In genomic region chr17:40097087-40097486, GRCh38 we compare ENCODE assay signal across 10 cellular contexts. TPM values are rescaled to one million over a fixed set of nuclear protein-coding genes. Genes with fewer than 3 reads are reported as not detected.
A peak's percentile ranks its signal among the peaks of the same experiment; 100 is the strongest.
DNase-seq lines count a peak whose midpoint lies in the region; ATAC-seq and TF ChIP-seq lines count a peak whose summit lies in the region.
"Had no signal": no experiment of that assay in that cellular context is flagged by ENCODE, and none has a peak within 500 bp of the region (broad histone marks: within the 10 kb centered on the region; RNA-seq: fewer than 3 reads in every experiment).

No MANE protein-coding gene starts in this region.

- no peak overlapping the region for H2AFZ ChIP-seq in mammary epithelial cell (ENCODE audit: low read depth, low read length)

- DNase-seq in breast epithelium (ENCODE audit: low spot score in 2 of 2): no peak
- DNase-seq in mammary epithelial cell: no peak
- no peak for DNase-seq in transverse colon
- DNase-seq in NCI-H1417 treated with DMSO at 0.1 percent for 48 hours (lab: John Stamatoyannopoulos, UW): no peak
- DNase-seq: NCI-H146, SHP77 had no signal

- H3K27ac Mint-ChIP-seq in brain: peak overlapping the region in 4 of 5 experiments; percentile 45 to 98 (median 82)

- CTCF ChIA-PET in mammary epithelial cell (lab: Charles Lee; ENCODE audit: low non-redundant PET): no interaction called here

- BruUV-seq in mammary epithelial cell (replicated peaks; lab: Mats Ljungman, UMichigan): no TSS peak

- H3K27ac ChIP-seq in breast epithelium (peak overlapping the region; percentile 95 to 99), mammary epithelial cell (ENCODE audit: insufficient read depth, low read depth, low read length) (no peak overlapping the region), muscle layer of duodenum (ENCODE audit: low read length) (peak overlapping the region; percentile 99), transverse colon (peak overlapping the region; percentile 93 to 99 (median 96))

- H3K4me1 ChIP-seq in breast epithelium: peaks cover 29 to 35% of the 10 kb centered on the region in 2 donors
- peaks cover 35% of the 10 kb centered on the region for H3K4me1 ChIP-seq in mammary epithelial cell (ENCODE audit: insufficient read depth, low read length)
- peaks cover 37 to 71% of the 10 kb centered on the region in 2 donors for H3K4me1 ChIP-seq in muscle layer of duodenum (ENCODE audit: control insufficient read depth in 1 of 2, insufficient read depth in 2 of 2, low read length in 2 of 2)
- H3K4me1 ChIP-seq in transverse colon: peaks cover 60 to 83% (median 69%) of the 10 kb centered on the region in 4 donors

- in situ Hi-C loops in mammary epithelial cell (cut with MboI; ENCODE audit: low sequenced_read_pairs in 2 of 2) (no loop called here), transverse colon (cut with MboI; ENCODE audit: low pct_ligation_motif_present in 1 of 4, low pct_unique_long_range_greater_than_20kb in 1 of 4, low sequenced_read_pairs in 3 of 4) (no loop called here)

- no peak for TF ChIP-seq EP300 in transverse colon (IDR thresholded peaks at IDR 0.05; ENCODE audit: low read depth)

- peak overlapping the region in 2 of 3 donors; percentile 80 to 84 for H3K4me3 ChIP-seq in breast epithelium
- no peak overlapping the region for H3K4me3 ChIP-seq in mammary epithelial cell (replicated peaks in 1 of 3; ENCODE audit: insufficient read depth in 1 of 3, low read depth in 2 of 3, low read length in 3 of 3)
- H3K4me3 ChIP-seq in muscle layer of duodenum (ENCODE audit: low read depth in 1 of 2, low read length in 2 of 2): peak overlapping the region; percentile 64 to 95
- H3K4me3 ChIP-seq in transverse colon: peak overlapping the region in 1 of 4 donors; percentile 68

- H3K9me3 ChIP-seq in breast epithelium: no peaks in the 10 kb centered on the region
- no peaks in the 10 kb centered on the region for H3K9me3 ChIP-seq in mammary epithelial cell (replicated peaks; ENCODE audit: insufficient read depth, low read length)
- no peaks in the 10 kb centered on the region for H3K9me3 ChIP-seq in muscle layer of duodenum (ENCODE audit: control insufficient read depth in 1 of 2, low read length in 2 of 2)
- no peaks in the 10 kb centered on the region for H3K9me3 ChIP-seq in transverse colon

- H3K4me3 Mint-ChIP-seq in brain: peak overlapping the region; percentile 31 to 92 (median 56)

- no peak overlapping the region for H3K4me2 ChIP-seq in mammary epithelial cell (ENCODE audit: insufficient read depth, low read depth, low read length)

- TF ChIP-seq POLR2A in breast epithelium (IDR thresholded peaks at IDR 0.05) (no peak), transverse colon (IDR thresholded peaks at IDR 0.05) (no peak), GM18505 (IDR thresholded peaks at IDR 0.05; ENCODE audit: borderline replicate concordance, extremely low read depth, insufficient read depth, insufficient read length) (no peak)

- dilution Hi-C loops in mammary epithelial cell (cut with HindIII; ENCODE audit: low sequenced_read_pairs): no loop called here

- H3K27me3 Mint-ChIP-seq in brain: peaks cover 13% of the 10 kb centered on the region

- no peak for TF ChIP-seq CTCF in breast epithelium (IDR thresholded peaks at IDR 0.05)
- TF ChIP-seq CTCF in mammary epithelial cell (conservative IDR thresholded peaks at IDR 0.05 in 1 of 2, IDR thresholded peaks at IDR 0.05 in 1 of 2; ENCODE audit: extremely low read depth in 1 of 2, insufficient read depth in 1 of 2, low read depth in 1 of 2, low read length in 2 of 2): no peak
- TF ChIP-seq CTCF in brain (conservative IDR thresholded peaks at IDR 0.05): no peak
- no peak for TF ChIP-seq CTCF in transverse colon (IDR thresholded peaks at IDR 0.05)

- ATAC-seq in GM18505 (IDR thresholded peaks at IDR 0.05; ENCODE audit: unreplicated experiment): no peak
- no peak for ATAC-seq in GM18498 (IDR thresholded peaks at IDR 0.05; ENCODE audit: unreplicated experiment)

- H3K79me2 ChIP-seq in mammary epithelial cell (ENCODE audit: insufficient read depth, low read length): peaks cover 36% of the 10 kb centered on the region

- no peaks in the 10 kb centered on the region for H4K20me1 ChIP-seq in mammary epithelial cell (ENCODE audit: insufficient read depth, low read length)

- H3K27me3 ChIP-seq in breast epithelium (no peaks in the 10 kb centered on the region), mammary epithelial cell (ENCODE audit: insufficient read depth, low read length) (no peaks in the 10 kb centered on the region), muscle layer of duodenum (ENCODE audit: low read depth, low read length) (no peaks in the 10 kb centered on the region), transverse colon (no peaks in the 10 kb centered on the region)

- intact Hi-C loops in breast epithelium (cut with DNase I; ENCODE audit: low total_unique reads): no loop called here
- intact Hi-C loops in mammary epithelial cell (cut with micrococcal nuclease): loop anchor here (5.0 kb wide), 1 partner anchor 35 kb away; the partner anchor contains the start of gene THRA
- intact Hi-C loops in transverse colon (cut with DNase I; ENCODE audit: low total_unique reads): no loop called here

- WGBS in mammary epithelial cell (ENCODE audit: low coverage, missing lambda C conversion rate): 97% methylated on average over 9 of the region's 10 CpGs
- WGBS in transverse colon (ENCODE audit: low coverage in 1 of 2), 2 donors: 78 to 100% methylated on average over 4 to 10 of the region's 10 CpGs

- H3K36me3 Mint-ChIP-seq in brain: peaks cover 9% of the 10 kb centered on the region

- H3K9me3 Mint-ChIP-seq in brain: peaks cover 0 to 3% (median 0%) of the 10 kb centered on the region in 5 experiments

- H3K36me3 ChIP-seq in breast epithelium: no peaks in the 10 kb centered on the region
- H3K36me3 ChIP-seq in mammary epithelial cell (ENCODE audit: insufficient read depth, low read length): peaks cover 20% of the 10 kb centered on the region
- peaks cover 38 to 56% of the 10 kb centered on the region in 2 donors for H3K36me3 ChIP-seq in muscle layer of duodenum (ENCODE audit: control insufficient read depth in 1 of 2, insufficient read depth in 2 of 2, low read length in 2 of 2)
- peaks cover 0 to 18% (median 3%) of the 10 kb centered on the region in 4 donors for H3K36me3 ChIP-seq in transverse colon

- no peak overlapping the region for H3K9ac ChIP-seq in mammary epithelial cell (ENCODE audit: insufficient read depth, low read length)

- H3K4me1 Mint-ChIP-seq in brain: peaks cover 70% of the 10 kb centered on the region

RNA-seq across cellular contexts. Expression of gene NR1D1, which starts 3.3 kb away (rescaled TPM):
- total RNA-seq in breast epithelium: 10 to 100 TPM in 1 of 3 donors, 1 to 10 TPM in 2; 8.8 to 10.5 (median 9.2) TPM
- 10 to 100 TPM in 1 of 2 donors, 1 to 10 TPM in 1; 2.0 to 25.9 TPM for total RNA-seq in mammary epithelial cell
- 7.9 TPM for polyA plus RNA-seq in mammary epithelial cell
- 41.0 TPM for polyA minus RNA-seq in mammary epithelial cell
- polyA plus RNA-seq in brain (ENCODE audit: insufficient read depth, low read depth, low replicate concordance): 43.8 TPM
- 10 to 100 TPM in 1 of 4 donors, 1 to 10 TPM in 3; 4.8 to 18.0 (median 7.3) TPM for total RNA-seq in transverse colon

RNA-seq across cellular contexts. Expression of gene MSL1, which starts 24.7 kb away (rescaled TPM):
- 10 to 100 TPM; 49.3 to 79.3 (median 78.2) TPM for total RNA-seq in breast epithelium
- total RNA-seq in mammary epithelial cell: 10 to 100 TPM; 36.8 to 72.1 TPM
- 41.3 TPM for polyA plus RNA-seq in mammary epithelial cell
- polyA minus RNA-seq in mammary epithelial cell: 53.9 TPM
- 94.4 TPM for polyA plus RNA-seq in brain (ENCODE audit: insufficient read depth, low read depth, low replicate concordance)
- 100 to 1,000 TPM in 2 of 4 donors, 10 to 100 TPM in 2; 73.9 to 258 (median 90.6) TPM for total RNA-seq in transverse colon

RNA-seq across cellular contexts. Expression of gene THRA, which starts 34.3 kb away (rescaled TPM):
- 10 to 100 TPM; 41.6 to 61.0 (median 48.1) TPM for total RNA-seq in breast epithelium
- 10 to 100 TPM; 10.8 to 11.7 TPM for total RNA-seq in mammary epithelial cell
- polyA plus RNA-seq in mammary epithelial cell: 10.0 TPM
- 33.1 TPM for polyA minus RNA-seq in mammary epithelial cell
- polyA plus RNA-seq in brain (ENCODE audit: insufficient read depth, low read depth, low replicate concordance): 176 TPM
- 10 to 100 TPM; 32.6 to 82.6 (median 58.6) TPM for total RNA-seq in transverse colon

RNA-seq across cellular contexts. Expression of gene MED24, which starts 42.9 kb away (rescaled TPM):
- 10 to 100 TPM; 50.7 to 74.7 (median 59.7) TPM for total RNA-seq in breast epithelium
- total RNA-seq in mammary epithelial cell: 10 to 100 TPM; 59.3 to 85.6 TPM
- polyA plus RNA-seq in mammary epithelial cell: 91.2 TPM
- polyA minus RNA-seq in mammary epithelial cell: 116 TPM
- polyA plus RNA-seq in brain (ENCODE audit: insufficient read depth, low read depth, low replicate concordance): 95.0 TPM
- total RNA-seq in transverse colon: 100 to 1,000 TPM in 2 of 4 donors, 10 to 100 TPM in 2; 64.3 to 294 (median 112) TPM

RNA-seq across cellular contexts. Expression of gene CASC3, which starts 43.2 kb away (rescaled TPM):
- total RNA-seq in breast epithelium (10 to 100 TPM; 57.4 to 67.0 (median 65.1) TPM), mammary epithelial cell (10 to 100 TPM; 28.7 to 61.9 TPM), transverse colon (10 to 100 TPM; 41.8 to 65.1 (median 51.0) TPM)
- polyA plus RNA-seq in mammary epithelial cell (25.7 TPM), brain (ENCODE audit: insufficient read depth, low read depth, low replicate concordance) (150 TPM)
- 74.9 TPM for polyA minus RNA-seq in mammary epithelial cell

Comparison
In these comparisons a context has a peak if more than half of its experiments do, and no peak if none do; other contexts are left out.
1. H3K4me3 ChIP-seq: peak in breast epithelium (2 of 3) and muscle layer of duodenum (2 of 2); none in mammary epithelial cell (0 of 3).